Comparison of ENCODE assay signal across 1 cellular context in genomic region chr18:48948112-48949050, GRCh38.
TF ChIP-seq lines count a peak whose summit lies in the region.

No MANE protein-coding gene starts in this region.

TF ChIP-seq in K562, 482 proteins besides CTCF, POLR2A, EP300 and RAD21 (continued from another document and continues in another):
- TF ChIP-seq, protein P1, sequence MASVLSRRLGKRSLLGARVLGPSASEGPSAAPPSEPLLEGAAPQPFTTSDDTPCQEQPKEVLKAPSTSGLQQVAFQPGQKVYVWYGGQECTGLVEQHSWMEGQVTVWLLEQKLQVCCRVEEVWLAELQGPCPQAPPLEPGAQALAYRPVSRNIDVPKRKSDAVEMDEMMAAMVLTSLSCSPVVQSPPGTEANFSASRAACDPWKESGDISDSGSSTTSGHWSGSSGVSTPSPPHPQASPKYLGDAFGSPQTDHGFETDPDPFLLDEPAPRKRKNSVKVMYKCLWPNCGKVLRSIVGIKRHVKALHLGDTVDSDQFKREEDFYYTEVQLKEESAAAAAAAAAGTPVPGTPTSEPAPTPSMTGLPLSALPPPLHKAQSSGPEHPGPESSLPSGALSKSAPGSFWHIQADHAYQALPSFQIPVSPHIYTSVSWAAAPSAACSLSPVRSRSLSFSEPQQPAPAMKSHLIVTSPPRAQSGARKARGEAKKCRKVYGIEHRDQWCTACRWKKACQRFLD (CRISPR knock-in tag; IDR thresholded peaks at IDR 0.05), result 0 out of 2 replicates have a peak, but pooled peaks have one; percentile 40
- TF ChIP-seq MAFK (IDR thresholded peaks at IDR 0.05; ENCODE audit: low read length) (no peak), PHF8 (IDR thresholded peaks at IDR 0.05; ENCODE audit: borderline replicate concordance, low read length) (peak; percentile 4; the same call in 1 of the 2 replicates), RBBP5 (IDR thresholded peaks at IDR 0.05; ENCODE audit: borderline replicate concordance, insufficient read depth, low read length, poor library complexity, severe bottlenecking) (peak; percentile 25), RCOR1 (IDR thresholded peaks at IDR 0.05; ENCODE audit: borderline replicate concordance in 1 of 2, low read depth in 2 of 2, low read length in 2 of 2) (peak in 1 of 2 experiments; percentile 78; a peak in 2 of 4 replicates), CCNT2 (IDR thresholded peaks at IDR 0.05; ENCODE audit: borderline replicate concordance, extremely low read depth, insufficient read length, low read depth, low read length) (peak; percentile 97), TRIM25 (IDR thresholded peaks at IDR 0.05; ENCODE audit: borderline replicate concordance) (no peak), MEIS2 (IDR thresholded peaks at IDR 0.05; ENCODE audit: partially characterized antibody) (peak; percentile 58), CREB3L1 (IDR thresholded peaks at IDR 0.05; ENCODE audit: borderline replicate concordance, low read depth) (peak; percentile 53; the same call in 1 of the 2 replicates), ATF7 (IDR thresholded peaks at IDR 0.05) (0 out of 2 replicates have a peak, but pooled peaks have one; percentile 21), KDM1A (IDR thresholded peaks at IDR 0.05) (0 out of 4 replicates have a peak, but pooled peaks of 1 of the 2 experiments have one; percentile 16), RBM14 (IDR thresholded peaks at IDR 0.05; ENCODE audit: borderline replicate concordance, insufficient read depth, low read depth, low read length) (no peak), HOMEZ (CRISPR knock-in tag; IDR thresholded peaks at IDR 0.05) (no peak), MAZ (CRISPR knock-in tag; conservative IDR thresholded peaks at IDR 0.05 in 1 of 2, IDR thresholded peaks at IDR 0.05 in 1 of 2) (peak; percentile 11 to 50; a peak in 1 of 4 replicates), KDM2B (CRISPR knock-in tag; IDR thresholded peaks at IDR 0.05) (peak; percentile 70; the same call in 1 of the 2 replicates), MTF1 (CRISPR knock-in tag; IDR thresholded peaks at IDR 0.05; ENCODE audit: borderline replicate concordance) (no peak), TOE1 (IDR thresholded peaks at IDR 0.05; ENCODE audit: borderline replicate concordance) (no peak), TOE1 (CRISPR knock-in tag; IDR thresholded peaks at IDR 0.05; ENCODE audit: borderline replicate concordance, low read depth) (no peak), CREM (IDR thresholded peaks at IDR 0.05; ENCODE audit: low read depth) (peak; percentile 3; the same call in 1 of the 2 replicates), RNF2 (IDR thresholded peaks at IDR 0.05) (peak; percentile 36; the same call in 1 of the 2 replicates), NCOR1 (IDR thresholded peaks at IDR 0.05) (peak; percentile 41), JUND (IDR thresholded peaks at IDR 0.05; ENCODE audit: borderline replicate concordance, low read depth, low read length) (peak; percentile 37; the same call in 1 of the 2 replicates), JUND (tag; IDR thresholded peaks at IDR 0.05; ENCODE audit: borderline replicate concordance, low read depth, low read length) (peak; percentile 29; the same call in 1 of the 3 replicates), KLF13 (tag; IDR thresholded peaks at IDR 0.05; ENCODE audit: borderline replicate concordance, low read depth) (no peak), FOXJ2 (tag; IDR thresholded peaks at IDR 0.05) (0 out of 2 replicates have a peak, but pooled peaks have one; percentile 16), ATF1 (CRISPR knock-in tag; IDR thresholded peaks at IDR 0.05) (no peak), ATF1 (tag; IDR thresholded peaks at IDR 0.05) (0 out of 2 replicates have a peak, but pooled peaks have one; percentile 56), MYC (IDR thresholded peaks at IDR 0.05; ENCODE audit: low read depth, low read length) (0 out of 2 replicates have a peak, but pooled peaks have one; percentile 36), MYC (CRISPR knock-in tag; IDR thresholded peaks at IDR 0.05; ENCODE audit: borderline replicate concordance, low read depth) (no peak), HSF4 (CRISPR knock-in tag; IDR thresholded peaks at IDR 0.05; ENCODE audit: borderline replicate concordance) (no peak), SOX6 (IDR thresholded peaks at IDR 0.05) (peak; percentile 88), CBFA2T3 (IDR thresholded peaks at IDR 0.05) (peak; percentile 31), DPF2 (IDR thresholded peaks at IDR 0.05) (peak; percentile 46; the same call in 1 of the 2 replicates), NR2C1 (IDR thresholded peaks at IDR 0.05) (no peak), NR2C1 (tag; IDR thresholded peaks at IDR 0.05) (no peak), RBFOX2 (IDR thresholded peaks at IDR 0.05; ENCODE audit: low read depth, low read length) (peak; percentile 46), HMGN3 (IDR thresholded peaks at IDR 0.05; ENCODE audit: borderline replicate concordance, extremely low read depth, insufficient read length, low read depth, low read length) (peak; percentile 89), FOXO4 (CRISPR knock-in tag; IDR thresholded peaks at IDR 0.05) (no peak), TBL1XR1 (IDR thresholded peaks at IDR 0.05; ENCODE audit: low read length in 2 of 2) (peak in 1 of 2 experiments; percentile 85; a peak in 2 of 4 replicates), THRB (CRISPR knock-in tag; conservative IDR thresholded peaks at IDR 0.05) (no peak), LEF1 (IDR thresholded peaks at IDR 0.05) (0 out of 2 replicates have a peak, but pooled peaks have one; percentile 33), NCOA2 (IDR thresholded peaks at IDR 0.05; ENCODE audit: partially characterized antibody in 2 of 2) (no peak), POLR2G (IDR thresholded peaks at IDR 0.05; ENCODE audit: low read depth, low read length) (peak; percentile 56)
- TF ChIP-seq, protein P2, sequence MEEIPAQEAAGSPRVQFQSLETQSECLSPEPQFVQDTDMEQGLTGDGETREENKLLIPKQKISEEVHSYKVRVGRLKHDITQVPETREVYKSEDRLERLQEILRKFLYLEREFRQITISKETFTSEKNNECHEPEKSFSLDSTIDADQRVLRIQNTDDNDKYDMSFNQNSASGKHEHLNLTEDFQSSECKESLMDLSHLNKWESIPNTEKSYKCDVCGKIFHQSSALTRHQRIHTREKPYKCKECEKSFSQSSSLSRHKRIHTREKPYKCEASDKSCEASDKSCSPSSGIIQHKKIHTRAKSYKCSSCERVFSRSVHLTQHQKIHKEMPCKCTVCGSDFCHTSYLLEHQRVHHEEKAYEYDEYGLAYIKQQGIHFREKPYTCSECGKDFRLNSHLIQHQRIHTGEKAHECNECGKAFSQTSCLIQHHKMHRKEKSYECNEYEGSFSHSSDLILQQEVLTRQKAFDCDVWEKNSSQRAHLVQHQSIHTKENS (CRISPR knock-in tag; IDR thresholded peaks at IDR 0.05), result no peak
- TF ChIP-seq, protein P3, sequence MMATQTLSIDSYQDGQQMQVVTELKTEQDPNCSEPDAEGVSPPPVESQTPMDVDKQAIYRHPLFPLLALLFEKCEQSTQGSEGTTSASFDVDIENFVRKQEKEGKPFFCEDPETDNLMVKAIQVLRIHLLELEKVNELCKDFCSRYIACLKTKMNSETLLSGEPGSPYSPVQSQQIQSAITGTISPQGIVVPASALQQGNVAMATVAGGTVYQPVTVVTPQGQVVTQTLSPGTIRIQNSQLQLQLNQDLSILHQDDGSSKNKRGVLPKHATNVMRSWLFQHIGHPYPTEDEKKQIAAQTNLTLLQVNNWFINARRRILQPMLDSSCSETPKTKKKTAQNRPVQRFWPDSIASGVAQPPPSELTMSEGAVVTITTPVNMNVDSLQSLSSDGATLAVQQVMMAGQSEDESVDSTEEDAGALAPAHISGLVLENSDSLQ (IDR thresholded peaks at IDR 0.05), result peak; percentile 32; the same call in 1 of the 2 replicates
- TF ChIP-seq, protein P4, sequence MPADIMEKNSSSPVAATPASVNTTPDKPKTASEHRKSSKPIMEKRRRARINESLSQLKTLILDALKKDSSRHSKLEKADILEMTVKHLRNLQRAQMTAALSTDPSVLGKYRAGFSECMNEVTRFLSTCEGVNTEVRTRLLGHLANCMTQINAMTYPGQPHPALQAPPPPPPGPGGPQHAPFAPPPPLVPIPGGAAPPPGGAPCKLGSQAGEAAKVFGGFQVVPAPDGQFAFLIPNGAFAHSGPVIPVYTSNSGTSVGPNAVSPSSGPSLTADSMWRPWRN (IDR thresholded peaks at IDR 0.05; ENCODE audit: low read depth), result peak; percentile 65; the same call in 1 of the 2 replicates
- TF ChIP-seq, protein P5, sequence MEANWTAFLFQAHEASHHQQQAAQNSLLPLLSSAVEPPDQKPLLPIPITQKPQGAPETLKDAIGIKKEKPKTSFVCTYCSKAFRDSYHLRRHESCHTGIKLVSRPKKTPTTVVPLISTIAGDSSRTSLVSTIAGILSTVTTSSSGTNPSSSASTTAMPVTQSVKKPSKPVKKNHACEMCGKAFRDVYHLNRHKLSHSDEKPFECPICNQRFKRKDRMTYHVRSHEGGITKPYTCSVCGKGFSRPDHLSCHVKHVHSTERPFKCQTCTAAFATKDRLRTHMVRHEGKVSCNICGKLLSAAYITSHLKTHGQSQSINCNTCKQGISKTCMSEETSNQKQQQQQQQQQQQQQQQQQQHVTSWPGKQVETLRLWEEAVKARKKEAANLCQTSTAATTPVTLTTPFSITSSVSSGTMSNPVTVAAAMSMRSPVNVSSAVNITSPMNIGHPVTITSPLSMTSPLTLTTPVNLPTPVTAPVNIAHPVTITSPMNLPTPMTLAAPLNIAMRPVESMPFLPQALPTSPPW (CRISPR knock-in tag; IDR thresholded peaks at IDR 0.05), result peak; percentile 60
- TF ChIP-seq, protein P6, sequence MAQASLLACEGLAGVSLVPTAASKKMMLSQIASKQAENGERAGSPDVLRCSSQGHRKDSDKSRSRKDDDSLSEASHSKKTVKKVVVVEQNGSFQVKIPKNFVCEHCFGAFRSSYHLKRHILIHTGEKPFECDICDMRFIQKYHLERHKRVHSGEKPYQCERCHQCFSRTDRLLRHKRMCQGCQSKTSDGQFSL (CRISPR knock-in tag; IDR thresholded peaks at IDR 0.05), result 0 out of 2 replicates have a peak, but pooled peaks have one; percentile 4
- TF ChIP-seq, protein P6 (tag; IDR thresholded peaks at IDR 0.05), result no peak
